In genomic region chr2:230348792-230349191, GRCh38 we compare ENCODE assay signal across 1 cellular context.
TF ChIP-seq lines count a peak whose summit lies in the region.

No MANE protein-coding gene starts in this region.

TF ChIP-seq in GM12878, 131 proteins besides CTCF, POLR2A, EP300 and RAD21 (continued from another document):
- TF ChIP-seq ZBTB11 (CRISPR knock-in tag; IDR thresholded peaks at IDR 0.05) (no peak), BCL11A (IDR thresholded peaks at IDR 0.05; ENCODE audit: low read depth, low read length) (no peak), MAX (IDR thresholded peaks at IDR 0.05; ENCODE audit: low read depth, low read length) (no peak), PBX3 (IDR thresholded peaks at IDR 0.05; ENCODE audit: insufficient replicate concordance, low read depth, low read length) (no peak), SMAD5 (IDR thresholded peaks at IDR 0.05; ENCODE audit: low read depth) (no peak), NR2C1 (IDR thresholded peaks at IDR 0.05) (no peak), NFXL1 (IDR thresholded peaks at IDR 0.05; ENCODE audit: borderline replicate concordance) (no peak), RUNX3 (IDR thresholded peaks at IDR 0.05; ENCODE audit: low read length) (no peak), IKZF1 (conservative IDR thresholded peaks at IDR 0.05) (no peak), ZBTB40 (IDR thresholded peaks at IDR 0.05; ENCODE audit: borderline replicate concordance) (no peak), SMC3 (IDR thresholded peaks at IDR 0.05; ENCODE audit: borderline replicate concordance, low read length) (no peak), BACH1 (IDR thresholded peaks at IDR 0.05; ENCODE audit: borderline replicate concordance) (no peak), ELK1 (IDR thresholded peaks at IDR 0.05; ENCODE audit: low read depth, low read length) (no peak), STAT3 (IDR thresholded peaks at IDR 0.05; ENCODE audit: low read depth, low read length) (no peak), MLLT1 (IDR thresholded peaks at IDR 0.05) (no peak)
